In genomic region chr1:107682467-107682866, GRCh38 we compare ENCODE assay signal across 1 cellular context.
TF ChIP-seq lines count a peak whose summit lies in the region.

No MANE protein-coding gene starts in this region.

TF ChIP-seq in HEK293, 187 proteins besides CTCF, POLR2A, EP300 and RAD21 (continued from another document and continues in another):
- no peak for TF ChIP-seq ZNF623 (tag by site-specific recombination; IDR thresholded peaks at IDR 0.05)
- TF ChIP-seq ZNF792 (tag by site-specific recombination; IDR thresholded peaks at IDR 0.05): no peak
- TF ChIP-seq HOXC10 (CRISPR knock-in tag; IDR thresholded peaks at IDR 0.05): no peak
- TF ChIP-seq ZBTB11 (tag by site-specific recombination; conservative IDR thresholded peaks at IDR 0.05; ENCODE audit: low read depth): no peak
- TF ChIP-seq ZNF26 (tag by site-specific recombination; IDR thresholded peaks at IDR 0.05): no peak
- no peak for TF ChIP-seq ZNF391 (tag by site-specific recombination; IDR thresholded peaks at IDR 0.05; ENCODE audit: borderline replicate concordance, low read depth)
- no peak for TF ChIP-seq ZNF426 (tag by site-specific recombination; IDR thresholded peaks at IDR 0.05)
- peak; percentile 34; the same call in 1 of the 2 replicates for TF ChIP-seq ZBTB17 (tag by site-specific recombination; IDR thresholded peaks at IDR 0.05)
- TF ChIP-seq ZNF335 (tag by site-specific recombination; conservative IDR thresholded peaks at IDR 0.05): no peak
- peak; percentile 70; the same call in 1 of the 2 replicates for TF ChIP-seq WT1 (tag by site-specific recombination; IDR thresholded peaks at IDR 0.05)
- TF ChIP-seq BCL11B (tag by site-specific recombination; IDR thresholded peaks at IDR 0.05; ENCODE audit: low read depth): peak; percentile 78
- TF ChIP-seq KLF8 (tag by site-specific recombination; IDR thresholded peaks at IDR 0.05): no peak
- TF ChIP-seq ZFHX2 (tag by site-specific recombination; conservative IDR thresholded peaks at IDR 0.05): no peak
- TF ChIP-seq HIC1 (tag by site-specific recombination; IDR thresholded peaks at IDR 0.05): no peak
- no peak for TF ChIP-seq ZBTB10 (tag by site-specific recombination; IDR thresholded peaks at IDR 0.05)
- no peak for TF ChIP-seq ZNF837 (tag by site-specific recombination; IDR thresholded peaks at IDR 0.05)
- peak; percentile 91; the same call in 1 of the 2 replicates for TF ChIP-seq OVOL3 (tag by site-specific recombination; IDR thresholded peaks at IDR 0.05)
- 0 out of 2 replicates have a peak, but pooled peaks have one; percentile 49 for TF ChIP-seq ZNF18 (tag by site-specific recombination; IDR thresholded peaks at IDR 0.05)
- no peak for TF ChIP-seq ZNF140 (tag by site-specific recombination; IDR thresholded peaks at IDR 0.05)
- no peak for TF ChIP-seq SCRT2 (tag by site-specific recombination; IDR thresholded peaks at IDR 0.05)
- no peak for TF ChIP-seq ZNF19 (tag by site-specific recombination; IDR thresholded peaks at IDR 0.05; ENCODE audit: low read depth)
- TF ChIP-seq ZNF544 (tag by site-specific recombination; IDR thresholded peaks at IDR 0.05): no peak
- no peak for TF ChIP-seq ZNF513 (tag by site-specific recombination; IDR thresholded peaks at IDR 0.05)
- TF ChIP-seq GLI2 (tag by site-specific recombination; IDR thresholded peaks at IDR 0.05; ENCODE audit: borderline replicate concordance, low read depth): no peak
- TF ChIP-seq ZNF16 (tag by site-specific recombination; IDR thresholded peaks at IDR 0.05; ENCODE audit: low read depth): no peak
- 0 out of 2 replicates have a peak, but pooled peaks have one; percentile 25 for TF ChIP-seq ZNF596 (tag by site-specific recombination; IDR thresholded peaks at IDR 0.05)
- TF ChIP-seq ZBTB8A (tag by site-specific recombination; IDR thresholded peaks at IDR 0.05): peak; percentile 40; the same call in 1 of the 2 replicates
- TF ChIP-seq SALL2 (tag by site-specific recombination; IDR thresholded peaks at IDR 0.05; ENCODE audit: borderline replicate concordance): no peak
- TF ChIP-seq OSR2 (tag by site-specific recombination; IDR thresholded peaks at IDR 0.05): peak; percentile 98
- TF ChIP-seq GLIS2 (tag by site-specific recombination; IDR thresholded peaks at IDR 0.05): no peak
- TF ChIP-seq FEZF1 (tag by site-specific recombination; IDR thresholded peaks at IDR 0.05): peak; percentile 90
- no peak for TF ChIP-seq ZFP69B (tag by site-specific recombination; IDR thresholded peaks at IDR 0.05)
- peak; percentile 88 for TF ChIP-seq TCF7L2 (IDR thresholded peaks at IDR 0.05; ENCODE audit: borderline replicate concordance, low read depth, low read length)
- TF ChIP-seq, protein P1, sequence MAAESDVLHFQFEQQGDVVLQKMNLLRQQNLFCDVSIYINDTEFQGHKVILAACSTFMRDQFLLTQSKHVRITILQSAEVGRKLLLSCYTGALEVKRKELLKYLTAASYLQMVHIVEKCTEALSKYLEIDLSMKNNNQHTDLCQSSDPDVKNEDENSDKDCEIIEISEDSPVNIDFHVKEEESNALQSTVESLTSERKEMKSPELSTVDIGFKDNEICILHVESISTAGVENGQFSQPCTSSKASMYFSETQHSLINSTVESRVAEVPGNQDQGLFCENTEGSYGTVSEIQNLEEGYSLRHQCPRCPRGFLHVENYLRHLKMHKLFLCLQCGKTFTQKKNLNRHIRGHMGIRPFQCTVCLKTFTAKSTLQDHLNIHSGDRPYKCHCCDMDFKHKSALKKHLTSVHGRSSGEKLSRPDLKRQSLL (tag by site-specific recombination; IDR thresholded peaks at IDR 0.05): no peak
- TF ChIP-seq ZNF707 (tag by site-specific recombination; IDR thresholded peaks at IDR 0.05): no peak
- TF ChIP-seq ZNF324 (tag by site-specific recombination; IDR thresholded peaks at IDR 0.05): no peak
- no peak for TF ChIP-seq REPIN1 (tag by site-specific recombination; IDR thresholded peaks at IDR 0.05; ENCODE audit: low read depth)
- no peak for TF ChIP-seq HOXA7 (CRISPR knock-in tag; IDR thresholded peaks at IDR 0.05; ENCODE audit: borderline replicate concordance)
- TF ChIP-seq HOXD13 (CRISPR knock-in tag; IDR thresholded peaks at IDR 0.05; ENCODE audit: borderline replicate concordance): peak; percentile 70; the same call in 1 of the 2 replicates
- no peak for TF ChIP-seq SP3 (tag by site-specific recombination; IDR thresholded peaks at IDR 0.05)
- TF ChIP-seq ZNF366 (tag by site-specific recombination; conservative IDR thresholded peaks at IDR 0.05): peak; percentile 66
- TF ChIP-seq GFI1B (tag by site-specific recombination; IDR thresholded peaks at IDR 0.05): peak; percentile 77; the same call in 1 of the 2 replicates
- no peak for TF ChIP-seq ZNF510 (tag by site-specific recombination; IDR thresholded peaks at IDR 0.05; ENCODE audit: insufficient replicate concordance)
- TF ChIP-seq ZBTB1 (tag by site-specific recombination; IDR thresholded peaks at IDR 0.05): no peak
- TF ChIP-seq GLI4 (tag by site-specific recombination; IDR thresholded peaks at IDR 0.05): no peak
- TF ChIP-seq MZF1 (tag by site-specific recombination; IDR thresholded peaks at IDR 0.05; ENCODE audit: borderline replicate concordance): peak; percentile 28; the same call in 1 of the 2 replicates
- TF ChIP-seq ZNF600 (tag by site-specific recombination; IDR thresholded peaks at IDR 0.05): no peak
